20 cellular contexts compared by ENCODE assay signal in the genomic region with DNA sequence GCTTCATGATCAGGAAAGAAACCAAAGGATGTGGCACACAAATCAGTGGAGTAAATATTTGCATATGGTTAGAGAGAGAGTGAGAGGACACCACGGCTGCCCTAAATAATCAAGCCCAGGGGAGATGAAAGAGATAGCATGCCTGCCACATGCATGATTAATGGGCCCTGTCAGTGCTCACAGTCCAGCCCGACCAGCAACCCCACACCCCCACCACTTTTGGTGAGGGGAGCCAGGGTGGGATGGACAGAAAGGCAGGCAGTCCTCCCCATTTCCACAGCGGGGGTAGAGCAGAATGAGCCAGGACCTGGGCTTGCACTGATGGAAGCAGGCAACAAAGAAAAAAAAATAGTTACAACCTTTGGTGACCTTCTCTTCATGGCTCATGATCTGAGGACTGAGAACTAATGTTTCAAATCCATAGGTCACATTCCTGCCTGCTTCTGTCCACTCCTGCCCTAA.
DNase-seq lines count a peak whose midpoint lies in the region; ATAC-seq and TF ChIP-seq lines count a peak whose summit lies in the region.
"Had no signal": no experiment of that assay in that cellular context is flagged by ENCODE, and none has a peak within 500 bp of the region (broad histone marks: within the 10 kb centered on the region; RNA-seq: fewer than 3 reads in every experiment).

No MANE protein-coding gene starts in this region.

- CTCF ChIA-PET in CD8-positive, alpha-beta T cell (lab: Charles Lee) = interaction anchor here (1.4 kb wide), 1 partner anchor 589 kb away, joined by 3 read pairs; no protein-coding TSS in a partner anchor
- CTCF ChIA-PET in PC-3 (lab: Charles Lee) = no interaction called here

- peak overlapping the region in 3 of 11 experiments; percentile 30 to 46 (median 37); a peak in 5 of 22 replicates for H3K27ac ChIP-seq in BLaER1 treated with 17β-estradiol and CSF1 and Interleukin-3, amounts not matched to agents 10 nM and 100 nM
- no peak overlapping the region for H3K27ac ChIP-seq in CD8-positive, alpha-beta T cell (ENCODE audit: low read depth, low read length)
- H3K27ac ChIP-seq in PC-3 (ENCODE audit: low read length) (no peak overlapping the region), WERI-Rb-1 (no peak overlapping the region)
- H3K27ac ChIP-seq: ascending aorta, foreskin keratinocyte, left ventricle myocardium inferior, SK-N-MC, transverse colon had no signal

- intact Hi-C loops in CD8-positive, alpha-beta T cell (cut with DNase I, micrococcal nuclease) = no loop called here
- intact Hi-C loops in PC-3 (cut with micrococcal nuclease) = no loop called here

- no peaks in the 10 kb centered on the region for H3K9me2 ChIP-seq in PC-3 (replicated peaks; ENCODE audit: low read length)

- no peaks in the 10 kb centered on the region for H3K27me3 Mint-ChIP-seq in CD8-positive, alpha-beta T cell (ENCODE audit: low read depth)
- peaks cover 4 to 13% (median 9%) of the 10 kb centered on the region in 3 donors for H3K27me3 Mint-ChIP-seq in immature natural killer cell (ENCODE audit: low read depth in 3 of 3)

- no peaks in the 10 kb centered on the region for H3K36me3 ChIP-seq in BLaER1 treated with 17β-estradiol and CSF1 and Interleukin-3, amounts not matched to agents 10 nM and 100 nM
- H3K36me3 ChIP-seq in CD8-positive, alpha-beta T cell (ENCODE audit: insufficient read depth, low read length) = no peaks in the 10 kb centered on the region
- H3K36me3 ChIP-seq in PC-3 (ENCODE audit: low read depth, low read length) = no peaks in the 10 kb centered on the region
- H3K36me3 ChIP-seq in WERI-Rb-1 = no peaks in the 10 kb centered on the region
- H3K36me3 ChIP-seq: ascending aorta, BE2C, left ventricle myocardium inferior, transverse colon had no signal

- H3K79me2 ChIP-seq in PC-3 (ENCODE audit: low read length) = no peaks in the 10 kb centered on the region

- H3K4me3 ChIP-seq in BLaER1 treated with 17β-estradiol and CSF1 and Interleukin-3, amounts not matched to agents 10 nM and 100 nM = no peak overlapping the region
- H3K4me3 ChIP-seq in CD8-positive, alpha-beta T cell (ENCODE audit: low read depth, low read length) = no peak overlapping the region
- H3K4me3 ChIP-seq in PC-3 (ENCODE audit: low read length) (no peak overlapping the region), WERI-Rb-1 (ENCODE audit: low read depth, low read length) (no peak overlapping the region)
- H3K4me3 ChIP-seq: ascending aorta, K562, left ventricle myocardium inferior, SK-N-MC, transverse colon had no signal

- peaks cover 71% of the 10 kb centered on the region for H3K4me1 Mint-ChIP-seq in CD8-positive, alpha-beta T cell (ENCODE audit: low read depth)
- peaks cover 49 to 65% of the 10 kb centered on the region in 2 donors for H3K4me1 Mint-ChIP-seq in immature natural killer cell

- no peaks in the 10 kb centered on the region for H3F3A ChIP-seq in PC-3 (ENCODE audit: low read length, unreplicated experiment)

- H3K4me1 ChIP-seq in BLaER1 treated with 17β-estradiol and CSF1 and Interleukin-3, amounts not matched to agents 10 nM and 100 nM = peaks cover 24 to 44% (median 36%) of the 10 kb centered on the region in 10 experiments
- H3K4me1 ChIP-seq in CD8-positive, alpha-beta T cell (ENCODE audit: insufficient read depth, low read length) = peaks cover 62% of the 10 kb centered on the region
- H3K4me1 ChIP-seq in PC-3 (ENCODE audit: insufficient read depth, low read length) = peaks cover 39% of the 10 kb centered on the region
- H3K4me1 ChIP-seq: ascending aorta, BE2C, foreskin keratinocyte, left ventricle myocardium inferior had no signal

- no peak for DNase-seq in CD8-positive, alpha-beta T cell
- peak; percentile 34 for DNase-seq in PC-3
- peak in 1 of 3 donors; percentile 28 for DNase-seq in immature natural killer cell
- DNase-seq in NOMO-1 treated with DMSO at 0.1 percent for 48 hours (lab: John Stamatoyannopoulos, UW; ENCODE audit: unreplicated experiment) = no peak
- DNase-seq in WERI-Rb-1 = no peak
- DNase-seq: activated CD4-positive, alpha-beta T cell treated with anti-CD3 and anti-CD28 coated beads, Interleukin-2, amount 50 U/mL, for 48 hours; BE2C; foreskin keratinocyte; left ventricle myocardium inferior; NCI-H1092 treated with DMSO at 0.1 percent for 48 hours; NCI-H2227 treated with DMSO at 0.1 percent for 48 hours; posterior cingulate gyrus; transverse colon had no signal

- no peaks in the 10 kb centered on the region for H4K20me1 ChIP-seq in BLaER1 treated with 17β-estradiol and CSF1 and Interleukin-3, amounts not matched to agents 10 nM and 100 nM
- H4K20me1 ChIP-seq in PC-3 (ENCODE audit: low read length) = no peaks in the 10 kb centered on the region

- peak overlapping the region in 10 of 11 experiments; percentile 5 to 63 (median 49); a peak in 14 of 22 replicates for H3K4me2 ChIP-seq in BLaER1 treated with 17β-estradiol and CSF1 and Interleukin-3, amounts not matched to agents 10 nM and 100 nM
- H3K4me2 ChIP-seq in PC-3 (ENCODE audit: low read length) = no peak overlapping the region

- TF ChIP-seq CTCF in CD8-positive, alpha-beta T cell (IDR thresholded peaks at IDR 0.05) = no peak
- TF ChIP-seq CTCF in PC-3 (conservative IDR thresholded peaks at IDR 0.05; ENCODE audit: low read depth, low read length) = no peak
- TF ChIP-seq CTCF in WERI-Rb-1 (IDR thresholded peaks at IDR 0.05; ENCODE audit: low read depth, low read length) = no peak

- POLR2A ChIA-PET in CD8-positive, alpha-beta T cell (lab: Charles Lee) = interaction anchor here (1.0 kb wide), 1 partner anchor 8 kb away, joined by 3 read pairs; no protein-coding TSS in a partner anchor
- POLR2A ChIA-PET in PC-3 (lab: Charles Lee; ENCODE audit: unreplicated experiment) = no interaction called here

- no peak for ATAC-seq in CD8-positive, alpha-beta T cell
- no peak for ATAC-seq in PC-3
- no peak for ATAC-seq in HG03460 (IDR thresholded peaks at IDR 0.05; ENCODE audit: unreplicated experiment)
- no peak for ATAC-seq in GM18909 (IDR thresholded peaks at IDR 0.05; ENCODE audit: poor library complexity, unreplicated experiment)
- ATAC-seq: foreskin keratinocyte, K562 had no signal

- H3K4me3 Mint-ChIP-seq in CD8-positive, alpha-beta T cell = no peak overlapping the region
- H3K4me3 Mint-ChIP-seq in immature natural killer cell = peak overlapping the region; percentile 22 to 64 (median 37)

- no TSS peak for BruUV-seq in PC-3 (replicated peaks; lab: Mats Ljungman, UMichigan)

- H3K36me3 Mint-ChIP-seq in CD8-positive, alpha-beta T cell = no peaks in the 10 kb centered on the region
- peaks cover 0 to 5% (median 0%) of the 10 kb centered on the region in 3 donors for H3K36me3 Mint-ChIP-seq in immature natural killer cell

- no peak overlapping the region for H2AFZ ChIP-seq in PC-3 (ENCODE audit: low read length)

- H3K9ac ChIP-seq in BLaER1 treated with 17β-estradiol and CSF1 and Interleukin-3, amounts not matched to agents 10 nM and 100 nM = no peak overlapping the region
- no peak overlapping the region for H3K9ac ChIP-seq in PC-3 (ENCODE audit: low read length)

- H3K9me3 ChIP-seq in BLaER1 treated with 17β-estradiol and CSF1 and Interleukin-3, amounts not matched to agents 10 nM and 100 nM (replicated peaks in 1 of 11) = peaks cover 0 to 15% (median 12%) of the 10 kb centered on the region in 11 experiments; a peak in 13 of 22 replicates
- H3K9me3 ChIP-seq in CD8-positive, alpha-beta T cell (ENCODE audit: low read length) = no peaks in the 10 kb centered on the region
- H3K9me3 ChIP-seq in PC-3 (ENCODE audit: low read length) (no peaks in the 10 kb centered on the region), WERI-Rb-1 (ENCODE audit: severe bottlenecking) (no peaks in the 10 kb centered on the region)
- H3K9me3 ChIP-seq: ascending aorta, BE2C, left ventricle myocardium inferior, transverse colon had no signal

- H3K27me3 ChIP-seq in BLaER1 treated with 17β-estradiol and CSF1 and Interleukin-3, amounts not matched to agents 10 nM and 100 nM = no peaks in the 10 kb centered on the region
- no peaks in the 10 kb centered on the region for H3K27me3 ChIP-seq in CD8-positive, alpha-beta T cell (ENCODE audit: insufficient read depth, low read length)
- H3K27me3 ChIP-seq in PC-3 (ENCODE audit: low read length) = peaks cover 6% of the 10 kb centered on the region
- H3K27me3 ChIP-seq in WERI-Rb-1 (ENCODE audit: insufficient read depth, low read depth, severe bottlenecking) = no peaks in the 10 kb centered on the region
- H3K27me3 ChIP-seq: ascending aorta, BE2C, foreskin keratinocyte, transverse colon had no signal

- no peaks in the 10 kb centered on the region for H3K9me3 Mint-ChIP-seq in CD8-positive, alpha-beta T cell
- no peaks in the 10 kb centered on the region for H3K9me3 Mint-ChIP-seq in immature natural killer cell

- peak overlapping the region; percentile 76 for H3K27ac Mint-ChIP-seq in CD8-positive, alpha-beta T cell
- H3K27ac Mint-ChIP-seq in immature natural killer cell = peak overlapping the region; percentile 38 to 87 (median 76)
- H3K27ac Mint-ChIP-seq: activated T-helper 2 cell treated with anti-CD3 and anti-CD28 coated beads, Interferon-gamma antibody, Interleukin-2, Interleukin-4, amounts not matched to agents 10 μg/mL and 5 μg/mL and 100 μg/mL, durations not matched to agents 14 hours and 24 hours and 36 hours had no signal
